16 cellular contexts compared by ENCODE assay signal in genomic region chr15:99895189-99895955, GRCh38.
A peak's percentile ranks its signal among the peaks of the same experiment; 100 is the strongest.
DNase-seq lines count a peak whose midpoint lies in the region; ATAC-seq and TF ChIP-seq lines count a peak whose summit lies in the region.
"Had no signal": no experiment of that assay in that cellular context is flagged by ENCODE, and none has a peak within 500 bp of the region (broad histone marks: within the 10 kb centered on the region; RNA-seq: fewer than 3 reads in every experiment).

No MANE protein-coding gene starts in this region.

- H3K4me3 Mint-ChIP-seq in T-cell, result no peak overlapping the region
- H3K4me3 Mint-ChIP-seq in natural killer cell treated with Interleukin-12 subunit alpha and Interleukin-12 subunit beta and Interleukin-15 and Interleukin-18, amount 100 ng/mL, for 72 hours, result no peak overlapping the region
- H3K4me3 Mint-ChIP-seq: activated CD8-positive, alpha-beta memory T cell treated with anti-CD3 and anti-CD28 coated beads, Interleukin-2, amount 10 ng/mL, durations not matched to agents 7 days and 5 days had no signal

- H3K27ac Mint-ChIP-seq in T-cell, result no peak overlapping the region
- no peak overlapping the region for H3K27ac Mint-ChIP-seq in natural killer cell treated with Interleukin-12 subunit alpha and Interleukin-12 subunit beta and Interleukin-15 and Interleukin-18, amount 100 ng/mL, for 72 hours
- H3K27ac Mint-ChIP-seq: activated CD8-positive, alpha-beta memory T cell treated with anti-CD3 and anti-CD28 coated beads, Interleukin-2, amount 10 ng/mL, durations not matched to agents 7 days and 5 days had no signal

- intact Hi-C loops in left cardiac atrium (cut with DNase I), result no loop called here

- peaks cover 4 to 16% (median 5%) of the 10 kb centered on the region in 3 donors for H3K9me3 Mint-ChIP-seq in T-cell
- no peaks in the 10 kb centered on the region for H3K9me3 Mint-ChIP-seq in natural killer cell treated with Interleukin-12 subunit alpha and Interleukin-12 subunit beta and Interleukin-15 and Interleukin-18, amount 100 ng/mL, for 72 hours

- CTCF ChIA-PET in T-cell (lab: Charles Lee), result interaction anchor here in 1 of 2 donors (0.6 kb wide), 2 partner anchors 17 to 591 kb away, joined by 3 read pairs; no protein-coding TSS in a partner anchor

- peaks cover 12% of the 10 kb centered on the region for H3K36me3 Mint-ChIP-seq in T-cell
- H3K36me3 Mint-ChIP-seq in natural killer cell treated with Interleukin-12 subunit alpha and Interleukin-12 subunit beta and Interleukin-15 and Interleukin-18, amount 100 ng/mL, for 72 hours, result no peaks in the 10 kb centered on the region
- H3K36me3 Mint-ChIP-seq: activated CD8-positive, alpha-beta memory T cell treated with anti-CD3 and anti-CD28 coated beads, Interleukin-2, amount 10 ng/mL, durations not matched to agents 7 days and 5 days had no signal

- H3K27me3 Mint-ChIP-seq in T-cell, result peaks cover 0 to 3% of the 10 kb centered on the region in 2 donors
- peaks cover 0 to 8% of the 10 kb centered on the region in 2 donors for H3K27me3 Mint-ChIP-seq in natural killer cell treated with Interleukin-12 subunit alpha and Interleukin-12 subunit beta and Interleukin-15 and Interleukin-18, amount 100 ng/mL, for 72 hours
- H3K27me3 Mint-ChIP-seq: activated CD8-positive, alpha-beta memory T cell treated with anti-CD3 and anti-CD28 coated beads, Interleukin-2, amount 10 ng/mL, durations not matched to agents 7 days and 5 days had no signal

- H3K4me1 Mint-ChIP-seq in T-cell, result no peaks in the 10 kb centered on the region
- H3K4me1 Mint-ChIP-seq in natural killer cell treated with Interleukin-12 subunit alpha and Interleukin-12 subunit beta and Interleukin-15 and Interleukin-18, amount 100 ng/mL, for 72 hours (ENCODE audit: low read depth in 2 of 2), result no peaks in the 10 kb centered on the region
- H3K4me1 Mint-ChIP-seq: activated CD8-positive, alpha-beta memory T cell treated with anti-CD3 and anti-CD28 coated beads, Interleukin-2, amount 10 ng/mL, durations not matched to agents 7 days and 5 days had no signal

- DNase-seq in GM12864 (ENCODE audit: low read depth) (peak; percentile 18), T-cell (no peak), AG20443 (ENCODE audit: low spot score) (no peak), left cardiac atrium (no peak)
- no peak for DNase-seq in natural killer cell treated with Interleukin-12 subunit alpha and Interleukin-12 subunit beta and Interleukin-15 and Interleukin-18, amount 100 ng/mL, for 72 hours (ENCODE audit: low spot score)
- DNase-seq: activated CD8-positive, alpha-beta memory T cell treated with anti-CD3 and anti-CD28 coated beads, Interleukin-2, amount 10 ng/mL, durations not matched to agents 7 days and 5 days; activated effector memory CD4-positive, alpha-beta T cell treated with anti-CD3 and anti-CD28 coated beads, Interleukin-2, amount 50 U/mL, for 16 hours; anterior cingulate cortex; DND-41; NCI-H774; pancreas; transverse colon; WERI-Rb-1 had no signal

- no peak overlapping the region for H3K4me3 ChIP-seq in GM12864 (ENCODE audit: low read depth, low read length)
- H3K4me3 ChIP-seq: pancreas, transverse colon had no signal

- POLR2A ChIA-PET in T-cell (lab: Charles Lee), result no interaction called here

- peak; percentile 79 for ATAC-seq in GM19351 (IDR thresholded peaks at IDR 0.05; ENCODE audit: unreplicated experiment)
- peak; percentile 63 for ATAC-seq in HG02678 (IDR thresholded peaks at IDR 0.05; ENCODE audit: unreplicated experiment)
- peak; percentile 65 for ATAC-seq in HG03460 (IDR thresholded peaks at IDR 0.05; ENCODE audit: unreplicated experiment)
- ATAC-seq in T-cell (replicated peaks in 1 of 4), result no peak
- ATAC-seq in natural killer cell treated with Interleukin-12 subunit alpha and Interleukin-12 subunit beta and Interleukin-15 and Interleukin-18, amount 100 ng/mL, for 72 hours, result no peak
- ATAC-seq in left cardiac atrium, result no peak
- ATAC-seq: activated CD8-positive, alpha-beta memory T cell treated with anti-CD3 and anti-CD28 coated beads, Interleukin-2, amount 10 ng/mL, durations not matched to agents 7 days and 5 days; pancreas had no signal

- TF ChIP-seq CTCF in GM12864 (IDR thresholded peaks at IDR 0.05; ENCODE audit: low read depth, low read length, missing control alignments), result no peak

Comparison
In these comparisons a context has a peak if more than half of its experiments do, and no peak if none do; other contexts are left out.
1. ATAC-seq: peak in GM19351 (single experiment), HG02678 (single experiment) and HG03460 (single experiment); none in T-cell (0 of 4), natural killer cell treated with Interleukin-12 subunit alpha and Interleukin-12 subunit beta and Interleukin-15 and Interleukin-18, amount 100 ng/mL, for 72 hours (0 of 2) and left cardiac atrium (0 of 2).